In the genomic region with DNA sequence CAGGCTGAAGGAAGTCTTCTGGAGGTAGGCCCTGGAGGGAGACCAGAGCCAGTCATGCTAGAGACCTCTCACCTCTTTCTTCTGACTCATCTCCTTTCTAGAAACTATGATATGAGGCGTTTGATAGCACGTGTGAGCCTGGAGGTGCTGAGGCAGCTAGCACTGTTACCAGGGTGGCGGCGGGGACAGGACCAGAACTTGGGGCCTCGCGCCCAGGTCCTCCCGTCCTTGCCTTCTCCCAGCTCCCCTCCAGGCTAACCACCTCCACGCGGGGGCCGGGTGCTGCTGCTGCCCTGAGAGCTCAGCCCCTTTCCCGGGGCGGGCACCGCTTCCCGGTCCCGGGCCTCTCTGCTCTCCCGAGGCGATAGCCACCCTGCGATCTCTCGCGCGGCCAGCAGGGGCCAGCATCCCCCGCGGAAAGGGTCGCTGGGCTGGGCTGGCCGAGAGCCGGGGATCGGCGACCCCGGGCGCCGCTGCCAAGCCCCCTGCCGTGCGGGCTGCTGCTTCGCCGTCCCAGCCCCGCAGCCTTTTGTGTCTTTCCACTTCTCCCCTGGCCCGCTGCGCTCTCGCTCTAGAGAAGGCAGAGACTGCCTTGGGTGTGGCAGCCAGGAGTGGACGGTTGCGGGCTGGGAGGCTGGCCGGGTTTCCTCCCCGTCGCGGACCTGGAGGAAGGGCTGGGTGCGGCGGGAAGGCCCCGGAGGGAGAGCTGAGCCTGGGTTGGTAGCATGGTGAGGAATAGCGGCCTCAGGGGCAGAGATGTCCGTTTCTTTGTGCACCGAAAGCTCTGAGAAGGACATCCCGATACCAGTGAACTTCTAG, we compare ENCODE assay signal across 1 cellular context.
TF ChIP-seq lines count a peak whose summit lies in the region.

No MANE protein-coding gene starts in this region.

TF ChIP-seq in K562, 482 proteins besides CTCF, POLR2A, EP300 and RAD21 (continued from another document):
- TF ChIP-seq ZBTB40 (IDR thresholded peaks at IDR 0.05) (no peak), ZBTB40 (CRISPR knock-in tag; IDR thresholded peaks at IDR 0.05) (no peak), CXXC5 (CRISPR knock-in tag; IDR thresholded peaks at IDR 0.05) (peak; percentile 49), PHF8 (IDR thresholded peaks at IDR 0.05; ENCODE audit: borderline replicate concordance, low read length) (peak; percentile 43; the same call in 1 of the 2 replicates), ZBTB7A (IDR thresholded peaks at IDR 0.05; ENCODE audit: borderline replicate concordance, control insufficient read depth, low read depth, low read length) (peak; percentile 88), ZFX (CRISPR knock-in tag; IDR thresholded peaks at IDR 0.05) (peak; percentile 57), ESRRA (IDR thresholded peaks at IDR 0.05; ENCODE audit: borderline replicate concordance, low read depth) (peak; percentile 41; the same call in 1 of the 2 replicates), ZMIZ1 (IDR thresholded peaks at IDR 0.05; ENCODE audit: low read depth in 2 of 2, low read length in 2 of 2) (no peak), XRCC5 (IDR thresholded peaks at IDR 0.05; ENCODE audit: low read depth, low read length) (peak; percentile 33; the same call in 1 of the 2 replicates), ZNF740 (CRISPR knock-in tag; IDR thresholded peaks at IDR 0.05) (no peak), ZNF740 (tag; IDR thresholded peaks at IDR 0.05) (no peak), ARID1B (IDR thresholded peaks at IDR 0.05) (0 out of 2 replicates have a peak, but pooled peaks have one; percentile 9), ID3 (CRISPR knock-in tag; IDR thresholded peaks at IDR 0.05) (no peak), ID3 (tag; IDR thresholded peaks at IDR 0.05) (0 out of 2 replicates have a peak, but pooled peaks have one; percentile 16), MAX (CRISPR knock-in tag; IDR thresholded peaks at IDR 0.05) (peak; percentile 37; the same call in 1 of the 2 replicates), NONO (IDR thresholded peaks at IDR 0.05; ENCODE audit: low read depth in 2 of 2, low read length in 1 of 2) (0 out of 4 replicates have a peak, but pooled peaks of 1 of the 2 experiments have one; percentile 26), ESRRB (CRISPR knock-in tag; IDR thresholded peaks at IDR 0.05; ENCODE audit: borderline replicate concordance) (no peak)
- TF ChIP-seq, protein P1, sequence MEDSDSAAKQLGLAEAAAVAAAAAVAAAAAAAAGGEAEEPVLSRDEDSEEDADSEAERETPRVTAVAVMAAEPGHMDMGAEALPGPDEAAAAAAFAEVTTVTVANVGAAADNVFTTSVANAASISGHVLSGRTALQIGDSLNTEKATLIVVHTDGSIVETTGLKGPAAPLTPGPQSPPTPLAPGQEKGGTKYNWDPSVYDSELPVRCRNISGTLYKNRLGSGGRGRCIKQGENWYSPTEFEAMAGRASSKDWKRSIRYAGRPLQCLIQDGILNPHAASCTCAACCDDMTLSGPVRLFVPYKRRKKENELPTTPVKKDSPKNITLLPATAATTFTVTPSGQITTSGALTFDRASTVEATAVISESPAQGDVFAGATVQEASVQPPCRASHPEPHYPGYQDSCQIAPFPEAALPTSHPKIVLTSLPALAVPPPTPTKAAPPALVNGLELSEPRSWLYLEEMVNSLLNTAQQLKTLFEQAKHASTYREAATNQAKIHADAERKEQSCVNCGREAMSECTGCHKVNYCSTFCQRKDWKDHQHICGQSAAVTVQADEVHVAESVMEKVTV (CRISPR knock-in tag; IDR thresholded peaks at IDR 0.05): peak; percentile 99
- TF ChIP-seq, protein P2, sequence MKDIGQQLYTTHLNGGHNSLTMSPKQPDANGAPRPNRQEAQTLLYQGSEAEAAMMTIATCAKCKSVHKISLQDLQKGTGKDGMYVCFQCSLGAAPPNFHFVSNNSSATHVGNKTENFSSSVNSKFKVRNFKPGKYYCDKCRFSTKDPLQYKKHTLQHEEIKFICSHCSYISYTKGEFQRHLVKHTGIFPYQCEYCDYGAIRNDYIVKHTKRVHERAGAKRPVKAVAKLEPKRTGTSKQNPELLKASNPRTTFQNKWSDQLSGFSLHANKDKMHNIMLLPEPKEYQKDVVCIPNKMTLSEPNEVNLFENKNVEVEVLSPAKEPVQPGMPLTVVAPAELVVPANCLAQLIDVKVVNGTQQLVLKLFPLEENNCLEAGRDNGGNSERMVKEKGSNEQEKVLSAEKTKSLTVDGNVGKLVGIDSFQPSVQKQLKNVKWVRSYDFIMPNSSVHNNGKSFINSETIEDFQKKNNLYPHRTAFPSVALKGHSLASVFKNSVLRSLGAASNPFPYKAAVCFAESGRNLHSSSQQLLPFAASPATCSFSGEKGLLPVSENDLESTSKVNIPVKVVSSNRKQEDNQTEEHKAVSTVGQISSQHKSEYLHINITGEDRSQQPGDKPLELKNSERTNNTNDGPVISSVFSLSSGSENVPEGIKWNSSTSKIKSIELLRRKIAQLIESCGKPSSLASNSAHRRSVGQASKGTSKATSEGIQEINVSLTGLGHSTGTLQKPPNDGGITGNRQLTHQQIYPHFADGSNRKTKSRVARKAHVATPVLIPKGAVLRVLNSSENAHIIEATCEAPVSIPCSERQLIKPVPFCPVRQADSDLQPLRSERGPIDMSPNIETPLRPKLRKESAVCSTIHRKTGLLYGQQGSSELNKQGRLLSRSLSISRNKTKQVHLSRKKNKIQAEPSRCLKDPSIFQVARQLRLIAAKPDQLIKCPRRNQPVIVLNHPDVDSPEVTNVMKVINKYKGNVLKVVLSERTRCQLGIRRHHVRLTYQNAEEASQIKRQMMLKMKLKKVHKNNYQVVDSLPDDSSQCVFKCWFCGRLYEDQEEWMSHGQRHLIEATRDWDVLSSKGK (CRISPR knock-in tag; IDR thresholded peaks at IDR 0.05): no peak
